In genomic region chr1:228668553-228669400, GRCh38 we compare ENCODE assay signal across 13 cellular contexts.
DNase-seq lines count a peak whose midpoint lies in the region; ATAC-seq, FAIRE-seq and TF ChIP-seq lines count a peak whose summit lies in the region.
"Had no signal": no experiment of that assay in that cellular context is flagged by ENCODE, and none has a peak within 500 bp of the region (broad histone marks: within the 10 kb centered on the region; RNA-seq: fewer than 3 reads in every experiment).

No MANE protein-coding gene starts in this region.

- in situ Hi-C loops in HepG2 (cut with HindIII; ENCODE audit: extremely low pct_ligation_motif_present, low pct_unique_long_range_greater_than_20kb), result no loop called here
- in situ Hi-C loops in ACHN (cut with HindIII; ENCODE audit: low pct_ligation_motif_present, low pct_unique_long_range_greater_than_20kb, low sequenced_read_pairs), result no loop called here

- peaks cover 7 to 13% (median 9%) of the 10 kb centered on the region in 10 experiments; a peak in 17 of 20 replicates for H3K4me1 ChIP-seq in BLaER1 treated with 17β-estradiol and CSF1 and Interleukin-3, amounts not matched to agents 10 nM and 100 nM
- H3K4me1 ChIP-seq in HepG2 (ENCODE audit: insufficient read depth, low read length), result peaks cover 17% of the 10 kb centered on the region

- POLR2A ChIA-PET in HepG2 (lab: Yijun Ruan, JAX), result no interaction called here

- no peaks in the 10 kb centered on the region; a peak in 1 of 22 replicates for H4K20me1 ChIP-seq in BLaER1 treated with 17β-estradiol and CSF1 and Interleukin-3, amounts not matched to agents 10 nM and 100 nM
- no peaks in the 10 kb centered on the region for H4K20me1 ChIP-seq in HepG2 (ENCODE audit: insufficient read depth, low read length)

- H3K9ac ChIP-seq in BLaER1 treated with 17β-estradiol and CSF1 and Interleukin-3, amounts not matched to agents 10 nM and 100 nM, result no peak overlapping the region
- no peak overlapping the region for H3K9ac ChIP-seq in HepG2 (ENCODE audit: insufficient read depth, low read depth, low read length)

- no peak for FAIRE-seq in HepG2 (lab: Jason Lieb, UNC)
- FAIRE-seq: colon had no signal

- BruUV-seq in HepG2 (replicated peaks; lab: Mats Ljungman, UMichigan), result no TSS peak

- ATAC-seq in HepG2 (peak; percentile 68), HG03521 (IDR thresholded peaks at IDR 0.05; ENCODE audit: unreplicated experiment) (no peak), HG03108 (IDR thresholded peaks at IDR 0.05; ENCODE audit: unreplicated experiment) (no peak)

- H3K4me3 ChIP-seq in BLaER1 treated with 17β-estradiol and CSF1 and Interleukin-3, amounts not matched to agents 10 nM and 100 nM, result no peak overlapping the region
- H3K4me3 ChIP-seq in Jurkat, Clone E6-1 (ENCODE audit: low read length), result no peak overlapping the region
- no peak overlapping the region for H3K4me3 ChIP-seq in HepG2 (replicated peaks in 1 of 3; ENCODE audit: insufficient read depth in 1 of 3, low read depth in 2 of 3, low read length in 3 of 3)
- H3K4me3 ChIP-seq: lung, tibial nerve had no signal

- TF ChIP-seq EP300 in HepG2 (IDR thresholded peaks at IDR 0.05; ENCODE audit: low read depth in 2 of 2, low read length in 2 of 2) (no peak), HepG2 (CRISPR knock-in tag; IDR thresholded peaks at IDR 0.05; ENCODE audit: borderline replicate concordance) (no peak)

- WGBS in HepG2 (ENCODE audit: low lambda C conversion rate), result 42% methylated on average over 4 of the region's 5 CpGs

- no peak overlapping the region for H2AFZ ChIP-seq in HepG2 (ENCODE audit: low read length)

- peak overlapping the region in 10 of 11 experiments; percentile 16 to 57 (median 42); a peak in 20 of 22 replicates for H3K4me2 ChIP-seq in BLaER1 treated with 17β-estradiol and CSF1 and Interleukin-3, amounts not matched to agents 10 nM and 100 nM
- H3K4me2 ChIP-seq in HepG2 (ENCODE audit: low read depth, low read length), result no peak overlapping the region

- DNase-seq in Jurkat, Clone E6-1 (ENCODE audit: low read depth, low spot score), result peak; percentile 19
- peak; percentile 28 for DNase-seq in amniotic epithelial cell (ENCODE audit: low read depth)
- no peak for DNase-seq in HepG2 (ENCODE audit: low spot score)
- DNase-seq in ACHN, result no peak
- DNase-seq in NCI-H510A (lab: John Stamatoyannopoulos, UW), result no peak
- DNase-seq: NCI-H1930, posterior cingulate gyrus had no signal

- intact Hi-C loops in HepG2 (cut with micrococcal nuclease; ENCODE audit: unreplicated experiment), result loop anchor here (1.0 kb wide), 1 partner anchor 67 kb away; the partner anchor contains the start of gene RHOU

- no peak for TF ChIP-seq CTCF in HepG2 (CRISPR knock-in tag; IDR thresholded peaks at IDR 0.05)

- CTCF ChIA-PET in HepG2 (lab: Yijun Ruan, JAX; ENCODE audit: low intra/inter-chr PET ratio, low total read pairs), result no interaction called here

- H3K9me3 ChIP-seq in BLaER1 treated with 17β-estradiol and CSF1 and Interleukin-3, amounts not matched to agents 10 nM and 100 nM (replicated peaks in 1 of 11), result no peaks in the 10 kb centered on the region; a peak in 1 of 22 replicates
- no peaks in the 10 kb centered on the region for H3K9me3 ChIP-seq in HepG2 (ENCODE audit: low read length)
- H3K9me3 ChIP-seq: tibial nerve had no signal

- H3K27me3 ChIP-seq in BLaER1 treated with 17β-estradiol and CSF1 and Interleukin-3, amounts not matched to agents 10 nM and 100 nM, result peaks cover 0 to 8% (median 0%) of the 10 kb centered on the region in 11 experiments; a peak in 3 of 22 replicates
- H3K27me3 ChIP-seq in HepG2 (ENCODE audit: control insufficient read depth in 1 of 2, insufficient read depth in 2 of 2, low read length in 2 of 2), result no peaks in the 10 kb centered on the region
- H3K27me3 ChIP-seq: tibial nerve had no signal

- no peaks in the 10 kb centered on the region for H3K36me3 ChIP-seq in BLaER1 treated with 17β-estradiol and CSF1 and Interleukin-3, amounts not matched to agents 10 nM and 100 nM
- no peaks in the 10 kb centered on the region for H3K36me3 ChIP-seq in HepG2 (replicated peaks in 1 of 2; ENCODE audit: control insufficient read depth in 1 of 2, insufficient read depth in 2 of 2, low read length in 2 of 2)
- H3K36me3 ChIP-seq: tibial nerve had no signal

- no peaks in the 10 kb centered on the region for H3K79me2 ChIP-seq in HepG2 (ENCODE audit: insufficient read depth, low read length)

- TF ChIP-seq RAD21 in HepG2 (CRISPR knock-in tag; IDR thresholded peaks at IDR 0.05), result no peak

- TF ChIP-seq POLR2A in HepG2 (IDR thresholded peaks at IDR 0.05; ENCODE audit: insufficient read depth in 1 of 2, low read depth in 2 of 2, low read length in 2 of 2), result no peak

- H3K27ac ChIP-seq in BLaER1 treated with 17β-estradiol and CSF1 and Interleukin-3, amounts not matched to agents 10 nM and 100 nM, result peak overlapping the region in 2 of 11 experiments; percentile 1 to 13; a peak in 2 of 22 replicates
- no peak overlapping the region for H3K27ac ChIP-seq in HepG2 (ENCODE audit: extremely low read length, insufficient read depth, low read length)
- H3K27ac ChIP-seq: tibial nerve had no signal

TF ChIP-seq in HepG2, 621 proteins besides CTCF, POLR2A, EP300 and RAD21:
- TF ChIP-seq ZFX (CRISPR knock-in tag; IDR thresholded peaks at IDR 0.05; ENCODE audit: low read depth) (peak; percentile 45; the same call in 1 of the 2 replicates), MXI1 (IDR thresholded peaks at IDR 0.05; ENCODE audit: borderline replicate concordance, low read depth, low read length) (no peak), SALL1 (CRISPR knock-in tag; IDR thresholded peaks at IDR 0.05) (0 out of 2 replicates have a peak, but pooled peaks have one; percentile 15)

Comparison
In these comparisons a context has a peak if more than half of its experiments do, and no peak if none do; other contexts are left out.
1. DNase-seq: peak in Jurkat, Clone E6-1 (single experiment) and amniotic epithelial cell (single experiment); none in HepG2 (single experiment), ACHN (single experiment) and NCI-H510A (single experiment).